In the genomic region with DNA sequence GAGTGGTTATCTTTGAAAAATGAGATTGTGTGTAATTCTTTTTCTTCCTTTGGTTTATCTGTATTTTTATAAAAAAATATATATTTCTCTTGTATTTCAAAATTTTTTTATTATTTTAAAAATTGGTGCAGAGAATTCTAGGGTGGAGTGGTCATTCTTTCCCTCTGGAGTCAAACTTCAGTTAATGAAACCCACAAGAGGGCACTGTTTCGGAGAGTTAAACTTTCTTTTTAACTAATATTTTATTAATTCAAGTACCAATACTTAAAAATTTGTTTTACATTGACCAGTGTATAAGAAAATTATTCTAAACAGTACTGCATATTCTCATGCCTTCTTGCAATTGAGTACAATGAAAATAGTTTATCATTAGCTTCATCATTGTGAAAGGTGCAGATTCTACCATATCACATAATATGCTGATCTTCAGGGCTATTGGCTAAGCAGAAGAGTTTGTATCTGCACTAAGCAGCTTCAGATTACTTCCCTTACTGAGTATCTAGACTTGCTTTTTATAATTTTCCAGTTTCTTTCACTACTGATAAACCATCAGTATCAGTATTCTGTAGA, we compare ENCODE assay signal across 11 cellular contexts. TPM values are rescaled to one million over a fixed set of nuclear protein-coding genes. Genes with fewer than 3 reads are reported as not detected.
DNase-seq lines count a peak whose midpoint lies in the region; ATAC-seq, FAIRE-seq and TF ChIP-seq lines count a peak whose summit lies in the region.
"Had no signal": no experiment of that assay in that cellular context is flagged by ENCODE, and none has a peak within 500 bp of the region (broad histone marks: within the 10 kb centered on the region; RNA-seq: fewer than 3 reads in every experiment).

No MANE protein-coding gene starts in this region.

- in situ Hi-C loops in GM12878 (cut with MboI) = no loop called here

- H3K4me1 ChIP-seq in cardiac muscle cell (ENCODE audit: low read depth) = peaks cover 16% of the 10 kb centered on the region
- H3K4me1 ChIP-seq in GM12878 (ENCODE audit: control insufficient read depth, insufficient read depth, low read length) = peaks cover 14% of the 10 kb centered on the region
- H3K4me1 ChIP-seq in upper lobe of right lung = peaks cover 55% of the 10 kb centered on the region

- RAD21 ChIA-PET in GM12878 (lab: Charles Lee; ENCODE audit: unreplicated experiment) = interaction anchor here (1.1 kb wide), 1 partner anchor 154 kb away, joined by 3 read pairs; a partner anchor contains a TSS

- H4K20me1 ChIP-seq in GM12878 (ENCODE audit: control insufficient read depth, insufficient read depth) = no peaks in the 10 kb centered on the region

- ATAC-seq in left ventricle myocardium superior (no peak), GM12878 (no peak), upper lobe of right lung (no peak), GM18505 (IDR thresholded peaks at IDR 0.05; ENCODE audit: unreplicated experiment) (no peak)

- POLR2A ChIA-PET in GM12878 (lab: Charles Lee) = no interaction called here

- no peak overlapping the region for H3K4me2 ChIP-seq in GM12878 (ENCODE audit: control insufficient read depth, insufficient read depth)

- FAIRE-seq in GM12878 (lab: Jason Lieb, UNC) = no peak

- 40% methylated on average over 1 of the region's 1 CpG for WGBS in GM12878 (ENCODE audit: insufficient coverage, insufficient replicate concordance, low lambda C conversion rate, missing lambda C conversion rate)

- H3K27me3 ChIP-seq in cardiac muscle cell (no peaks in the 10 kb centered on the region), GM12878 (replicated peaks in 1 of 2; ENCODE audit: control insufficient read depth in 2 of 2, insufficient read depth in 2 of 2, low read length in 1 of 2) (no peaks in the 10 kb centered on the region), kidney epithelial cell (ENCODE audit: control insufficient read depth, insufficient read depth, low read length) (no peaks in the 10 kb centered on the region), upper lobe of right lung (no peaks in the 10 kb centered on the region)

- H3K9ac ChIP-seq in GM12878 (ENCODE audit: control insufficient read depth, insufficient read depth, low read length) = no peak overlapping the region

- TF ChIP-seq RAD21 in GM12878 (IDR thresholded peaks at IDR 0.05; ENCODE audit: insufficient read depth, low read depth, low read length) = peak; percentile 13; the same call in 1 of the 2 replicates

- TF ChIP-seq POLR2A in GM12878 (IDR thresholded peaks at IDR 0.05; ENCODE audit: low read depth, low read length) (no peak), GM18505 (IDR thresholded peaks at IDR 0.05; ENCODE audit: borderline replicate concordance, extremely low read depth, insufficient read depth, insufficient read length) (no peak)

- BruUV-seq in GM12878 (replicated peaks; lab: Mats Ljungman, UMichigan) = no TSS peak

- peak; percentile 41 for TF ChIP-seq CTCF in cardiac muscle cell (IDR thresholded peaks at IDR 0.05; ENCODE audit: low read depth, low read length)
- peak in 2 of 3 experiments; percentile 5 to 9; a peak in 1 of 6 replicates for TF ChIP-seq CTCF in GM12878 (IDR thresholded peaks at IDR 0.05 in 2 of 3, conservative IDR thresholded peaks at IDR 0.05 in 1 of 3; ENCODE audit: control insufficient read depth in 2 of 3, extremely low read depth in 1 of 3, insufficient read depth in 1 of 3, low read depth in 3 of 3, low read length in 3 of 3)
- peak; percentile 36 for TF ChIP-seq CTCF in kidney epithelial cell (IDR thresholded peaks at IDR 0.05; ENCODE audit: insufficient read depth, low read length, poor library complexity, severe bottlenecking)
- TF ChIP-seq CTCF in upper lobe of right lung (IDR thresholded peaks at IDR 0.05) = peak; percentile 50

- no peaks in the 10 kb centered on the region for H3K79me2 ChIP-seq in GM12878 (ENCODE audit: control insufficient read depth, insufficient read depth, low read length)

- H3K36me3 ChIP-seq in cardiac muscle cell (no peaks in the 10 kb centered on the region), GM12878 (ENCODE audit: control insufficient read depth in 2 of 2, insufficient read depth in 2 of 2, low read length in 1 of 2) (no peaks in the 10 kb centered on the region), kidney epithelial cell (ENCODE audit: control insufficient read depth, insufficient read depth, low read length) (no peaks in the 10 kb centered on the region), upper lobe of right lung (no peaks in the 10 kb centered on the region)

- no peak for DNase-seq in cardiac muscle cell (ENCODE audit: low read depth in 1 of 2, low spot score in 1 of 2)
- no peak for DNase-seq in left ventricle myocardium superior
- DNase-seq in GM12878 (ENCODE audit: low read depth, low spot score) = no peak
- no peak for DNase-seq in kidney epithelial cell (ENCODE audit: low read depth)
- DNase-seq in upper lobe of right lung = no peak
- no peak for DNase-seq in NCI-H2227 (lab: John Stamatoyannopoulos, UW; ENCODE audit: unreplicated experiment)
- no peak for DNase-seq in nucleus accumbens (lab: John Stamatoyannopoulos, UW)
- DNase-seq: activated naive CD4-positive, alpha-beta T cell; NCI-H226 had no signal

- SMC1A ChIA-PET in GM12878 (lab: Charles Lee; ENCODE audit: uncharacterized antibody, unreplicated experiment) = interaction anchor here (0.9 to 3.1 kb wide), 4 partner anchors 8 to 154 kb away, joined by 3 to 8 read pairs (median 3); a partner anchor contains a TSS

- no peak overlapping the region for H3K4me3 ChIP-seq in cardiac muscle cell
- H3K4me3 ChIP-seq in GM12878 = no peak overlapping the region
- H3K4me3 ChIP-seq in kidney epithelial cell (ENCODE audit: low read depth, low read length) = no peak overlapping the region
- no peak overlapping the region for H3K4me3 ChIP-seq in upper lobe of right lung

- H3K9me3 ChIP-seq in cardiac muscle cell (ENCODE audit: low read depth) (no peaks in the 10 kb centered on the region), GM12878 (replicated peaks; ENCODE audit: control insufficient read depth, insufficient read depth, low read length) (no peaks in the 10 kb centered on the region; the same call in 2 of the 3 replicates), upper lobe of right lung (no peaks in the 10 kb centered on the region)

- TF ChIP-seq EP300 in GM12878 (IDR thresholded peaks at IDR 0.05; ENCODE audit: borderline replicate concordance in 1 of 2, control insufficient read depth in 1 of 2, low read depth in 2 of 2, low read length in 2 of 2) = no peak

- intact Hi-C loops in left ventricle myocardium superior (cut with micrococcal nuclease) (no loop called here), GM12878 (cut with micrococcal nuclease; ENCODE audit: unreplicated experiment) (no loop called here), upper lobe of right lung (cut with DNase I) (no loop called here)

- CTCF ChIA-PET in GM12878 (lab: Yijun Ruan, JAX) = interaction anchor here (0.9 to 1.4 kb wide), 6 partner anchors 25 to 190 kb away, joined by 3 to 5 read pairs (median 4); a partner anchor contains a TSS

- no peak overlapping the region for H2AFZ ChIP-seq in GM12878 (ENCODE audit: control insufficient read depth, low read depth, low read length)

- H3K27ac ChIP-seq in cardiac muscle cell (no peak overlapping the region), GM12878 (ENCODE audit: control insufficient read depth, insufficient read depth) (no peak overlapping the region), upper lobe of right lung (no peak overlapping the region)
- H3K27ac ChIP-seq: HL-60 had no signal

RNA-seq across cellular contexts. Expression of a gene that starts 50.1 kb away (rescaled TPM):
- total RNA-seq in cardiac muscle cell (18.3 and 20.3 TPM in 2 replicates), left ventricle myocardium superior (20.2 TPM), GM12878 (2014; rRNA removed) (5.0 TPM in 2 replicates), GM12878 (2014; rRNA removed; fragmentation: Illumina TruSeq; extraction: Trizol) (3.5 and 3.6 TPM in 2 replicates), GM12878 (2021) (4.8 and 5.3 TPM in 2 replicates), kidney epithelial cell (41.7 and 42.4 TPM in 2 replicates), upper lobe of right lung (35.8 TPM)
- polyA plus RNA-seq in cardiac muscle cell (12.0 and 13.5 TPM in 2 replicates), GM12878 (2011; rRNA removed) (3.5 and 6.2 TPM in 2 replicates), GM12878 (2014; fragmentation: Illumina TruSeq; extraction: Trizol) (3.8 TPM in 2 replicates), GM12878 (2014; fragmentation: Nextera tagmentation; extraction: Ambion mirVana) (under 1 TPM; 0.47 to 0.57 TPM), GM12878 (2014; rRNA removed) (5.0 and 5.6 TPM in 2 replicates), GM12878 (2016; fragmentation: Nextera tagmentation; extraction: Ambion mirVana) (1 to 10 TPM; 4.3 to 7.2 TPM)
- 22.1 and 26.1 TPM in 2 replicates for total RNA-seq in GM12878 (2013; cell fraction: nucleolus; rRNA removed)
- polyA plus RNA-seq in GM12878 (2011; ENCODE audit: low read depth) = 1.8 TPM
- 7.0 and 7.7 TPM in 2 replicates for polyA plus RNA-seq in GM12878 (2011; cell fraction: cytosol; rRNA removed)
- polyA plus RNA-seq in GM12878 (2011; cell fraction: nucleus; rRNA removed) = 18.3 and 19.8 TPM in 2 replicates
- polyA plus RNA-seq in GM12878 (2012) = 6.2 and 7.2 TPM in 2 replicates
- polyA minus RNA-seq in GM12878 (2011; rRNA and poly(A)+ RNA removed) = 4.7 and 10.1 TPM in 2 replicates
- polyA minus RNA-seq in GM12878 (2011; cell fraction: cytosol; rRNA and poly(A)+ RNA removed) = 2.2 and 3.1 TPM in 2 replicates
- 12.8 and 18.7 TPM in 2 replicates for polyA minus RNA-seq in GM12878 (2011; cell fraction: nucleus; rRNA and poly(A)+ RNA removed)
